Comparison of ENCODE assay signal across 14 cellular contexts in the genomic region with DNA sequence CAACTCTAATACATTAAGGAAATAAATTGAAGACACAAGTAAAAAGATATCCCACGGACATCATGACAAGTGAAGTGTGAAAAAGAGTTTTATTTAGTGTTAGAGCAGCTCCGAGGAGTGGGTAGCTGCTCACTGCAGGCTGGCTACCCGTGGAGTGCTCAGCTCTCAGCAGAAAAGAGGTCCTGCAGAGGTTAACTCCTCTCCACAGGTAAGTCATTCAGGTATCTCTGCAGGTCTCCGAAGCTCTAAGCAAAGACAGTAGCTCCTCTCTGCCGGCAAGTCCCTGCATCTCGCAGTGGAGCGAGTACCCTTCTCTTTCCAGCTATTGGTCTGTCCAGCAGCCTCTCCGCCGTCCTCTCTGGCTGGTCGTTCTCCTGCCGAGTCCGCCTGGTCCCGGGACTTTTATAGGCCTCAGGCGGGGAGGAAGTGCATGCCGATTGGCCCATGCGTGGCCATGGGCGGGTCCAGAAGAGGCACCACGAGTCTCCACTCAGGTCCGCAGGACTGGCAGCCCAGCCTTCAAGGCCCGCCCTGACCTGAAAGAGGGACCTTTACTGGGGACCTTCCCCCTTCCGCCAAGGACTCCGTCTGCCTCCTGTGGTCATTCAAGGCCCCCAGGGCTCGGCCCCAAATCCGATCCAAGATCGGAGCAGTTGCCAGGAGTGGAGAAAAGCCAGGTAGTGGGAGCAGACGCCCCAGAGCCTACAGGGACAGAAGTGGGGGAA. TPM values are rescaled to one million over a fixed set of nuclear protein-coding genes. Genes with fewer than 3 reads are reported as not detected.
A peak's percentile ranks its signal among the peaks of the same experiment; 100 is the strongest.
DNase-seq lines count a peak whose midpoint lies in the region; ATAC-seq and TF ChIP-seq lines count a peak whose summit lies in the region.
"Had no signal": no experiment of that assay in that cellular context is flagged by ENCODE, and none has a peak within 500 bp of the region (broad histone marks: within the 10 kb centered on the region; RNA-seq: fewer than 3 reads in every experiment).

No MANE protein-coding gene starts in this region.

- no peaks in the 10 kb centered on the region for H3K36me3 ChIP-seq in HEK293 (ENCODE audit: control insufficient read depth in 2 of 2, insufficient read depth in 1 of 2, low read length in 2 of 2)

- POLR2A ChIA-PET in HEK293 (lab: Yijun Ruan, JAX), result interaction anchor here (0.6 kb wide), 1 partner anchor 16 kb away, joined by 3 read pairs; no protein-coding TSS in a partner anchor

- CTCF ChIA-PET in HEK293 (lab: Yijun Ruan, JAX), result interaction anchor here (0.6 kb wide), 1 partner anchor 451 kb away, joined by 3 read pairs; no protein-coding TSS in a partner anchor

- H3K9me3 ChIP-seq in HEK293 (ENCODE audit: control insufficient read depth, insufficient read depth, low read depth, low read length), result no peaks in the 10 kb centered on the region

- H3K4me3 ChIP-seq in HEK293 (ENCODE audit: low read depth, low read length), result no peak overlapping the region; the same call in 1 of the 2 replicates

- ATAC-seq in left lobe of liver, result peak; percentile 44
- no peak for ATAC-seq in HG03025 (IDR thresholded peaks at IDR 0.05; ENCODE audit: low FRiP score, unreplicated experiment)
- no peak for ATAC-seq in HG02840 (IDR thresholded peaks at IDR 0.05; ENCODE audit: low FRiP score, unreplicated experiment)

- peak; percentile 23 for DNase-seq in EL
- peak; percentile 10 for DNase-seq in dermis blood vessel endothelial cell
- DNase-seq in left lobe of liver (ENCODE audit: low spot score), result no peak
- DNase-seq in stimulated activated CD8-positive, alpha-beta memory T cell treated with anti-CD3 and anti-CD28 coated beads, Interleukin-4, amount 100 ng/mL, for 48 hours, result no peak
- no peak for DNase-seq in DMS79 (lab: John Stamatoyannopoulos, UW)
- DNase-seq: activated B cell treated with CpG ODN at 0.5 μM for 24 hours; effector CD4-positive, alpha-beta T cell; kidney glomerular epithelial cell; NCI-H1048; NCI-H2171 treated with DMSO at 0.1 percent for 48 hours had no signal

- no peak overlapping the region for H3K27ac ChIP-seq in HEK293 (ENCODE audit: extremely low read depth, low read depth, low read length)

- no peak for TF ChIP-seq CTCF in HEK293 (tag by site-specific recombination; IDR thresholded peaks at IDR 0.05)

- H3K4me1 ChIP-seq in HEK293 (ENCODE audit: control insufficient read depth, insufficient read depth, low read length), result no peaks in the 10 kb centered on the region; the same call in 1 of the 2 replicates

TF ChIP-seq in HEK293, 187 proteins besides CTCF, POLR2A, EP300 and RAD21:
- TF ChIP-seq ZNF335 (tag by site-specific recombination; conservative IDR thresholded peaks at IDR 0.05) (peak; percentile 60), SP2 (tag by site-specific recombination; IDR thresholded peaks at IDR 0.05) (peak; percentile 28), KLF1 (tag by site-specific recombination; IDR thresholded peaks at IDR 0.05) (no peak)
TF ChIP-seq in HEK293: peak in this region for 2.

RNA-seq across cellular contexts. Expression of a gene that starts 29.9 kb away (rescaled TPM):
- total RNA-seq in dermis blood vessel endothelial cell, result 0.05 and 0.17 TPM in 2 replicates
- total RNA-seq in left lobe of liver, result 8.8 TPM
- total RNA-seq: bronchial epithelial cell had no signal

Comparison
In these comparisons a context has a peak if more than half of its experiments do, and no peak if none do; other contexts are left out.
1. DNase-seq: peak in EL (single experiment) and dermis blood vessel endothelial cell (single experiment); none in left lobe of liver (single experiment), stimulated activated CD8-positive, alpha-beta memory T cell treated with anti-CD3 and anti-CD28 coated beads, Interleukin-4, amount 100 ng/mL, for 48 hours (single experiment) and DMS79 (single experiment).